ENCODE assay signal across 20 cellular contexts in the genomic region with DNA sequence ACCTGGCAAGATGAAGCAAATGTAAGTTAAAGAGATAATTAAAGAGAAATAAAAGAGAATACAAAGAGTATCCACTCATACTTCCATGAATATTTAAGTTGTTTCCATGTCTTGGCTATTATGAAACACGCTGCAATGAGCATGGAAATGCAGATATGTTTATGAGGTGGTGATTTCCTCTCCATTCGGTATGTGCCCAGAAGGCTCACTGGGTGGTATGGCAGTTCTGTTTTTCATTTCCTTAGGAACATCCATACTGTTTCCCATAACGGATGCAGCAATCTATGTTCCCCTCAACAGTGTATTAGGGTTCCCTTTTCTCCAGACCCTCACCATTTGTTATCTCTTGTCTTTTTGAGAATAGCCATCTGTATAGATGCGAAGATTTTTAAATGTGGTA.
DNase-seq lines count a peak whose midpoint lies in the region; ATAC-seq and TF ChIP-seq lines count a peak whose summit lies in the region.
"Had no signal": no experiment of that assay in that cellular context is flagged by ENCODE, and none has a peak within 500 bp of the region (broad histone marks: within the 10 kb centered on the region; RNA-seq: fewer than 3 reads in every experiment).

No MANE protein-coding gene starts in this region.

- no peak overlapping the region for H3K56ac ChIP-seq in H9 (ENCODE audit: insufficient read length, low read depth, low read length)

- H3K4me3 Mint-ChIP-seq in H9 (no peak overlapping the region), WTC11 (no peak overlapping the region)
- H3K4me3 Mint-ChIP-seq: CD14-positive monocyte; CD4-positive, alpha-beta memory T cell; CD4-positive, CD25-positive, alpha-beta regulatory T cell; CD8-positive, alpha-beta memory T cell had no signal

- H2BK20ac ChIP-seq in H9 (ENCODE audit: low read depth, low read length, poor library complexity, severe bottlenecking), result no peak overlapping the region

- CTCF ChIA-PET in A673 (lab: Charles Lee), result no interaction called here
- CTCF ChIA-PET in WTC11 (lab: Charles Lee), result no interaction called here

- no peaks in the 10 kb centered on the region for H3K79me1 ChIP-seq in H9 (ENCODE audit: insufficient read depth, low read depth, low read length, poor library complexity, severe bottlenecking)

- H4K5ac ChIP-seq in H9 (ENCODE audit: insufficient read length, low read depth, low read length), result no peak overlapping the region

- H3K9me3 ChIP-seq in A673 (ENCODE audit: low read depth, low read length, poor library complexity, severe bottlenecking), result no peaks in the 10 kb centered on the region
- no peaks in the 10 kb centered on the region for H3K9me3 ChIP-seq in H9 (ENCODE audit: control insufficient read depth, low read depth, low read length)
- no peaks in the 10 kb centered on the region for H3K9me3 ChIP-seq in sigmoid colon
- H3K9me3 ChIP-seq: A549, BE2C, BLaER1 had no signal

- no peak overlapping the region for H2AFZ ChIP-seq in H9 (ENCODE audit: low read length)

- TF ChIP-seq CTCF in A673 (conservative IDR thresholded peaks at IDR 0.05; ENCODE audit: low read depth, low read length), result no peak
- TF ChIP-seq CTCF in H9 (conservative IDR thresholded peaks at IDR 0.05), result no peak
- TF ChIP-seq CTCF in WTC11 (IDR thresholded peaks at IDR 0.05), result no peak
- no peak for TF ChIP-seq CTCF in sigmoid colon (IDR thresholded peaks at IDR 0.05)

- no peak for TF ChIP-seq POLR2A in sigmoid colon (IDR thresholded peaks at IDR 0.05)

- H3K4me1 ChIP-seq in A673 (ENCODE audit: insufficient read depth, low read length, poor library complexity, severe bottlenecking) (no peaks in the 10 kb centered on the region), H9 (ENCODE audit: insufficient read depth, low read length) (no peaks in the 10 kb centered on the region; the same call in 1 of the 2 replicates), sigmoid colon (no peaks in the 10 kb centered on the region)
- H3K4me1 ChIP-seq: A549, BE2C, BLaER1 had no signal

- no peak overlapping the region for H3K23ac ChIP-seq in H9 (ENCODE audit: insufficient read length, low read depth, low read length)

- no peak overlapping the region for H2BK5ac ChIP-seq in H9 (ENCODE audit: insufficient read length, low read length)

- H3K4me3 ChIP-seq in A673 (ENCODE audit: low read depth, low read length, poor library complexity, severe bottlenecking) (no peak overlapping the region), sigmoid colon (no peak overlapping the region)
- H3K4me3 ChIP-seq: A549, BLaER1 had no signal

- H3K79me2 ChIP-seq in H9 (ENCODE audit: insufficient read depth, low read length), result no peaks in the 10 kb centered on the region

- BruUV-seq in A673 (replicated peaks; lab: Mats Ljungman, UMichigan), result no TSS peak

- no peak overlapping the region for H2BK120ac ChIP-seq in H9 (ENCODE audit: low read depth, low read length, poor library complexity, severe bottlenecking)

- H2BK15ac ChIP-seq in H9 (ENCODE audit: low read depth, low read length), result no peak overlapping the region

- H4K8ac ChIP-seq in H9 (replicated peaks; ENCODE audit: insufficient read length, low read depth, low read length), result no peak overlapping the region

- no peak for TF ChIP-seq EP300 in sigmoid colon (IDR thresholded peaks at IDR 0.05)

- no peaks in the 10 kb centered on the region for H3K27me3 ChIP-seq in A673 (replicated peaks; ENCODE audit: insufficient read depth, low read depth, low read length, poor library complexity)
- H3K27me3 ChIP-seq in H9 (ENCODE audit: insufficient read depth, low read length), result no peaks in the 10 kb centered on the region
- no peaks in the 10 kb centered on the region for H3K27me3 ChIP-seq in sigmoid colon
- H3K27me3 ChIP-seq: BE2C, BLaER1 had no signal

- H3K4me1 Mint-ChIP-seq in H9 (peaks cover 23 to 27% of the 10 kb centered on the region in 2 experiments), WTC11 (peaks cover 26% of the 10 kb centered on the region)
- H3K4me1 Mint-ChIP-seq: CD14-positive monocyte; CD4-positive, alpha-beta memory T cell; CD8-positive, alpha-beta memory T cell had no signal

- POLR2A ChIA-PET in A673 (lab: Charles Lee; ENCODE audit: low non-redundant PET), result no interaction called here
- POLR2A ChIA-PET in WTC11 (lab: Charles Lee), result no interaction called here

- peak; percentile 22 for DNase-seq in A673 (ENCODE audit: low spot score)
- no peak for DNase-seq in H9
- DNase-seq in WTC11 (ENCODE audit: low spot score), result no peak
- no peak for DNase-seq in DMS114 treated with DMSO at 0.1 percent for 48 hours (lab: John Stamatoyannopoulos, UW; ENCODE audit: unreplicated experiment)
- no peak for DNase-seq in cortex of kidney (lab: John Stamatoyannopoulos, UW)
- DNase-seq in sigmoid colon, result no peak
- DNase-seq: ACHN; BE2C; C1 segment of cervical spinal cord; CD4-positive, alpha-beta memory T cell; CD4-positive, CD25-positive, alpha-beta regulatory T cell; CD8-positive, alpha-beta memory T cell; COR-L47; DMS 273 treated with DMSO at 0.1 percent for 48 hours; DMS79 treated with DMSO at 0.1 percent for 48 hours; GF-D8 had no signal

- no peak for ATAC-seq in WTC11
- ATAC-seq: A549 had no signal

- H3K9me3 Mint-ChIP-seq in H9 (no peaks in the 10 kb centered on the region), WTC11 (peaks cover 9% of the 10 kb centered on the region)
- H3K9me3 Mint-ChIP-seq: CD4-positive, alpha-beta memory T cell; CD8-positive, alpha-beta memory T cell had no signal

- WGBS in H9 (ENCODE audit: extremely low coverage, insufficient read length, low lambda C conversion rate), result no CpG with 5 or more reads among the region's 4 CpGs
- 85 to 91% methylated on average over 4 of the region's 4 CpGs for WGBS in sigmoid colon, 2 donors

- no peak overlapping the region for H2BK12ac ChIP-seq in H9 (ENCODE audit: insufficient read length, low read depth, low read length)

- H3T11ph ChIP-seq in H9 (ENCODE audit: low read length), result no peak overlapping the region

- H3K18ac ChIP-seq in H9 (ENCODE audit: insufficient read length, low read depth, low read length), result no peak overlapping the region

- H3K27ac ChIP-seq in A673 (ENCODE audit: low read depth, low read length, poor library complexity, severe bottlenecking) (no peak overlapping the region), H9 (ENCODE audit: insufficient read length, low read depth, low read length) (no peak overlapping the region), sigmoid colon (no peak overlapping the region)
- H3K27ac ChIP-seq: 22Rv1, A549, BLaER1 had no signal

- no peaks in the 10 kb centered on the region for H3K23me2 ChIP-seq in H9 (ENCODE audit: insufficient read length, low read depth, low read length, poor library complexity, severe bottlenecking)

- H3K36me3 ChIP-seq in A673 (ENCODE audit: insufficient read depth, low read length, poor library complexity, severe bottlenecking) (no peaks in the 10 kb centered on the region), sigmoid colon (no peaks in the 10 kb centered on the region)
- H3K36me3 ChIP-seq: BE2C, BLaER1 had no signal

- no peak overlapping the region for H3K14ac ChIP-seq in H9 (ENCODE audit: insufficient read depth, low read length)

- H3K4ac ChIP-seq in H9 (ENCODE audit: low read depth, low read length), result no peak overlapping the region

- peaks cover under 1% of the 10 kb centered on the region; the same call in 1 of the 2 replicates for H3K27me3 Mint-ChIP-seq in H9 (ENCODE audit: low read depth)
- H3K27me3 Mint-ChIP-seq in WTC11 (ENCODE audit: low read depth), result peaks cover 2% of the 10 kb centered on the region; the same call in 1 of the 2 replicates

- peaks cover 0 to 2% (median 0%) of the 10 kb centered on the region in 3 experiments; a peak in 1 of 7 replicates for H3K36me3 Mint-ChIP-seq in H9 (ENCODE audit: insufficient read depth in 1 of 3, low read depth in 3 of 3)
- H3K36me3 Mint-ChIP-seq in WTC11, result 0 out of 2 replicates have a peak, but pooled peaks cover 3% of the 10 kb centered on the region
- H3K36me3 Mint-ChIP-seq: CD14-positive monocyte; CD4-positive, alpha-beta memory T cell; CD4-positive, CD25-positive, alpha-beta regulatory T cell; CD8-positive, alpha-beta memory T cell had no signal

- H4K91ac ChIP-seq in H9 (ENCODE audit: insufficient read length, low read depth, low read length), result no peak overlapping the region

- H3K27ac Mint-ChIP-seq in H9 (no peak overlapping the region), WTC11 (no peak overlapping the region)
- H3K27ac Mint-ChIP-seq: CD14-positive monocyte; CD4-positive, alpha-beta memory T cell; CD4-positive, CD25-positive, alpha-beta regulatory T cell; CD8-positive, alpha-beta memory T cell had no signal

- peak overlapping the region; percentile 10 for H3K4me2 ChIP-seq in H9 (ENCODE audit: insufficient read depth, insufficient read length, low read length)
- H3K4me2 ChIP-seq: A549, BLaER1 had no signal

- H4K20me1 ChIP-seq in H9 (ENCODE audit: control insufficient read depth, insufficient read depth, insufficient read length), result no peaks in the 10 kb centered on the region
- H4K20me1 ChIP-seq: BLaER1 had no signal

- no peak overlapping the region for H3K9ac ChIP-seq in H9 (ENCODE audit: extremely low read depth, insufficient read length, low read length)
- H3K9ac ChIP-seq: BLaER1 had no signal

- no peak overlapping the region for H2AK5ac ChIP-seq in H9 (ENCODE audit: insufficient read length, low read length)

- intact Hi-C loops in A673 (cut with micrococcal nuclease; ENCODE audit: unreplicated experiment), result no loop called here
- intact Hi-C loops in sigmoid colon (cut with DNase I), result no loop called here

TF ChIP-seq in WTC11, 78 proteins besides CTCF, POLR2A, EP300 and RAD21 (continues in another document):
- peak; percentile 43; the same call in 1 of the 2 replicates for TF ChIP-seq ETV6 (CRISPR knock-in tag; IDR thresholded peaks at IDR 0.05)
